18 cellular contexts compared by ENCODE assay signal in the genomic region with DNA sequence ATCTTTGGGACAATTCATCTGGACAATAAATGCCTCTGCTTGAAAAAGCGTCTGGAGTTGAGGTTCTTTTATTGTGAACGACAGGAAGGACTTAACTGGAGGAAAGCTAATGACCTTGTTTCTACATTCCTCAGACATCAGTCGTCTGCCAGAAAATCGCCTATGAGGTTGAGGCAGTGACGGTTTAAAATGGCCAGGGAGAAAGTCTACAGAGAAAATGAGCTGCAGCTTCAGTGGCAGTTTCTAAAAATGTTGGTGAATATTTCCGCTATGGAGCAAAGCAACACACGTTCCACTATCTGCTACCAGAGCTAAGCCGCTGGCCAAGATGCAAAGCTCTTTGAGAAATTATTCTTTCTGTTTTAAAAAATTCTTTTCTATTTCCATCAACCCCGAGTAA.
A peak's percentile ranks its signal among the peaks of the same experiment; 100 is the strongest.
DNase-seq lines count a peak whose midpoint lies in the region; ATAC-seq, FAIRE-seq and TF ChIP-seq lines count a peak whose summit lies in the region.
"Had no signal": no experiment of that assay in that cellular context is flagged by ENCODE, and none has a peak within 500 bp of the region (broad histone marks: within the 10 kb centered on the region; RNA-seq: fewer than 3 reads in every experiment).

No MANE protein-coding gene starts in this region.

- no peaks in the 10 kb centered on the region for H3K9me3 ChIP-seq in SJSA1 (replicated peaks)
- H3K9me3 ChIP-seq in neuronal stem cell (replicated peaks in 1 of 2; ENCODE audit: control insufficient read depth in 2 of 2, insufficient read depth in 1 of 2, low read depth in 1 of 2, low read length in 2 of 2): no peaks in the 10 kb centered on the region

- H3K79me1 ChIP-seq in neuronal stem cell (ENCODE audit: low read depth, low read length): no peaks in the 10 kb centered on the region

- H3K14ac ChIP-seq in neuronal stem cell (ENCODE audit: low read length): no peak overlapping the region

- H3K9ac ChIP-seq in neuronal stem cell (ENCODE audit: low read depth, low read length, poor library complexity): no peak overlapping the region

- no peak overlapping the region for H3K4me3 ChIP-seq in AG09309 (ENCODE audit: control insufficient read depth, low read depth, low read length)
- H3K4me3 ChIP-seq in SJSA1: no peak overlapping the region
- no peak overlapping the region for H3K4me3 ChIP-seq in neuronal stem cell (ENCODE audit: low read length in 2 of 2)

- no peak overlapping the region for H2BK5ac ChIP-seq in neuronal stem cell (ENCODE audit: low read length)

- H2AFZ ChIP-seq in neuronal stem cell (ENCODE audit: low read length): peak overlapping the region; percentile 47

- no peak overlapping the region for H3K4me2 ChIP-seq in neuronal stem cell (ENCODE audit: insufficient read depth, low read length, poor library complexity, severe bottlenecking)

- H3K36me3 ChIP-seq in SJSA1 (no peaks in the 10 kb centered on the region), neuronal stem cell (replicated peaks in 1 of 2; ENCODE audit: control insufficient read depth in 2 of 2, insufficient read depth in 2 of 2, low read length in 2 of 2) (no peaks in the 10 kb centered on the region)

- DNase-seq in AG09309 (ENCODE audit: low read depth) (peak; percentile 4), SJSA1 (ENCODE audit: low read depth in 1 of 2, low spot score in 2 of 2) (peak in 1 of 2 experiments; percentile 20), fibroblast of peridontal ligament (ENCODE audit: extremely low read depth) (peak; percentile 11), neuronal stem cell (ENCODE audit: low spot score) (no peak), HT-29 (ENCODE audit: low spot score) (no peak), GM12892 (ENCODE audit: insufficient read length) (no peak), SHP77 treated with DMSO at 0.1 percent for 48 hours (lab: John Stamatoyannopoulos, UW) (no peak)
- DNase-seq: activated B cell treated with CpG ODN at 0.5 μM for 24 hours; activated naive CD4-positive, alpha-beta T cell treated with anti-CD3 and anti-CD28 coated beads, Interleukin-2, amount 50 U/mL, for 16 hours; Calu3; caudate nucleus; naive B cell; NCI-H446; stimulated activated naive B cell treated with anti-CD40 and anti-IgM and Interleukin-4, amounts not matched to agents 10 μg/mL and 1 μg/mL and 100 μg/mL, for 72 hours had no signal

- TF ChIP-seq POLR2A in GM12892 (IDR thresholded peaks at IDR 0.05; ENCODE audit: low read depth, low read length): no peak

- no peak for TF ChIP-seq CTCF in AG09309 (IDR thresholded peaks at IDR 0.05; ENCODE audit: control insufficient read depth, insufficient read depth, low read depth, low read length, missing control alignments)

- H3K27ac ChIP-seq in SJSA1 (peak overlapping the region; percentile 25; the same call in 1 of the 2 replicates), neuronal stem cell (replicated peaks; ENCODE audit: low read length) (no peak overlapping the region)

- no CpG with 5 or more reads among the region's 9 CpGs for WGBS in neuronal stem cell (ENCODE audit: extremely low coverage in 2 of 2, insufficient read length in 2 of 2, insufficient replicate concordance in 1 of 2), 2 donors

- H3K4me1 ChIP-seq in SJSA1 (replicated peaks) (peaks cover 12% of the 10 kb centered on the region; the same call in 1 of the 2 replicates), neuronal stem cell (ENCODE audit: control insufficient read depth in 2 of 2, insufficient read depth in 1 of 2, low read depth in 1 of 2, low read length in 2 of 2) (peaks cover 2 to 9% of the 10 kb centered on the region in 2 donors)

- peaks cover 14% of the 10 kb centered on the region; the same call in 1 of the 2 replicates for H3K27me3 ChIP-seq in SJSA1 (replicated peaks)
- no peaks in the 10 kb centered on the region for H3K27me3 ChIP-seq in neuronal stem cell (ENCODE audit: control insufficient read depth in 3 of 3, insufficient read depth in 3 of 3, low read depth in 1 of 3, low read length in 3 of 3)

- no peak overlapping the region for H2BK12ac ChIP-seq in neuronal stem cell (ENCODE audit: low read length)

- no peak overlapping the region for H3K23ac ChIP-seq in neuronal stem cell (ENCODE audit: low read depth, low read length, poor library complexity)

- ATAC-seq in HG02840 (IDR thresholded peaks at IDR 0.05; ENCODE audit: low FRiP score, unreplicated experiment): no peak
- ATAC-seq: sciatic nerve; stimulated activated naive B cell treated with anti-CD40 and anti-IgM and Interleukin-4, amounts not matched to agents 10 μg/mL and 1 μg/mL and 100 μg/mL, for 72 hours had no signal

- H2BK120ac ChIP-seq in neuronal stem cell (ENCODE audit: low read depth, low read length): no peak overlapping the region

- no peak overlapping the region for H2AK5ac ChIP-seq in neuronal stem cell (ENCODE audit: low read depth, low read length)

- FAIRE-seq in GM12892 (lab: Jason Lieb, UNC): no peak
- FAIRE-seq: endometrium, GM18507 had no signal

- no peak overlapping the region for H4K8ac ChIP-seq in neuronal stem cell (ENCODE audit: low read depth, low read length)

- H2BK15ac ChIP-seq in neuronal stem cell (ENCODE audit: low read length): no peak overlapping the region

- no peak overlapping the region for H3K4ac ChIP-seq in neuronal stem cell (ENCODE audit: low read length)

- no peak overlapping the region for H4K91ac ChIP-seq in neuronal stem cell (ENCODE audit: low read depth, low read length, poor library complexity)

- no peak overlapping the region for H3K18ac ChIP-seq in neuronal stem cell (ENCODE audit: low read length)

Comparison
In these comparisons a context has a peak if more than half of its experiments do, and no peak if none do; other contexts are left out.
1. DNase-seq: peak in AG09309 (single experiment) and fibroblast of peridontal ligament (single experiment); none in neuronal stem cell (single experiment), HT-29 (single experiment), GM12892 (single experiment) and SHP77 treated with DMSO at 0.1 percent for 48 hours (single experiment).